30 cellular contexts compared by ENCODE assay signal in genomic region chr4:109982521-109982920, GRCh38.
"Had no signal": no experiment of that assay in that cellular context is flagged by ENCODE, and none has a peak within 500 bp of the region (broad histone marks: within the 10 kb centered on the region; RNA-seq: fewer than 3 reads in every experiment).

No MANE protein-coding gene starts in this region.

- H3K9me3 ChIP-seq: adrenal gland, body of pancreas, breast epithelium had no signal

- H3K27ac ChIP-seq: adrenal gland, body of pancreas, brain microvascular endothelial cell, breast epithelium, WERI-Rb-1 had no signal

- H3K4me1 ChIP-seq: adrenal gland, body of pancreas, breast epithelium had no signal

- H3K36me3 ChIP-seq: adrenal gland, brain microvascular endothelial cell, breast epithelium, WERI-Rb-1 had no signal

- H3K27me3 ChIP-seq: body of pancreas, brain microvascular endothelial cell, breast epithelium had no signal

- DNase-seq: activated CD4-positive, alpha-beta memory T cell treated with anti-CD3 and anti-CD28 coated beads, Interleukin-2, amount 10 ng/mL, durations not matched to agents 7 days and 5 days; activated CD4-positive, alpha-beta T cell treated with anti-CD3 and anti-CD28 coated beads for 1 hour; activated CD4-positive, alpha-beta T cell treated with anti-CD3 and anti-CD28 coated beads for 36 hours; activated CD4-positive, alpha-beta T cell treated with anti-CD3 and anti-CD28 coated beads for 48 hours; activated CD4-positive, alpha-beta T cell treated with anti-CD3 and anti-CD28 coated beads, Interleukin-2, amount 10 ng/mL, durations not matched to agents 7 days and 5 days; activated CD4-positive, alpha-beta T cell treated with anti-CD3 and anti-CD28 coated beads, Interleukin-2, amount 50 U/mL, for 48 hours; activated CD4-positive, CD25-positive, alpha-beta regulatory T cell; activated CD8-positive, alpha-beta memory T cell treated with anti-CD3 and anti-CD28 coated beads for 24 hours; activated CD8-positive, alpha-beta memory T cell treated with anti-CD3 and anti-CD28 coated beads, Interleukin-2, amount 10 ng/mL, durations not matched to agents 7 days and 5 days; activated CD8-positive, alpha-beta memory T cell treated with anti-CD3 and anti-CD28 coated beads, Interleukin-2, amount 50 U/mL, for 48 hours; activated CD8-positive, alpha-beta T cell treated with anti-CD3 and anti-CD28 coated beads, Interleukin-2, amount 10 ng/mL, durations not matched to agents 7 days and 5 days; activated effector memory CD4-positive, alpha-beta T cell treated with Interleukin-2 at 50 U/mL for 16 hours; activated gamma-delta T cell; activated naive CD4-positive, alpha-beta T cell; activated naive CD4-positive, alpha-beta T cell treated with anti-CD3 and anti-CD28 coated beads for 36 hours; activated naive CD4-positive, alpha-beta T cell treated with anti-CD3 and anti-CD28 coated beads, Interleukin-2, amount 50 U/mL, for 16 hours; activated naive CD8-positive, alpha-beta T cell treated with anti-CD3 and anti-CD28 coated beads for 36 hours; activated T-cell treated with anti-CD3 and anti-CD28 coated beads, Interleukin-2, amount 50 U/mL, for 24 hours; activated T-cell treated with anti-CD3 and anti-CD28 coated beads, Interleukin-2, amount 50 U/mL, for 48 hours; adrenal gland; amniotic stem cell; aorta; body of pancreas; brain microvascular endothelial cell; central memory CD4-positive, alpha-beta T cell; T-helper 1 cell; T-helper 2 cell; T-helper 9 cell; WERI-Rb-1 had no signal

- H3K4me3 ChIP-seq: adrenal gland, body of pancreas, breast epithelium had no signal
